8 cellular contexts compared by ENCODE assay signal in the genomic region with DNA sequence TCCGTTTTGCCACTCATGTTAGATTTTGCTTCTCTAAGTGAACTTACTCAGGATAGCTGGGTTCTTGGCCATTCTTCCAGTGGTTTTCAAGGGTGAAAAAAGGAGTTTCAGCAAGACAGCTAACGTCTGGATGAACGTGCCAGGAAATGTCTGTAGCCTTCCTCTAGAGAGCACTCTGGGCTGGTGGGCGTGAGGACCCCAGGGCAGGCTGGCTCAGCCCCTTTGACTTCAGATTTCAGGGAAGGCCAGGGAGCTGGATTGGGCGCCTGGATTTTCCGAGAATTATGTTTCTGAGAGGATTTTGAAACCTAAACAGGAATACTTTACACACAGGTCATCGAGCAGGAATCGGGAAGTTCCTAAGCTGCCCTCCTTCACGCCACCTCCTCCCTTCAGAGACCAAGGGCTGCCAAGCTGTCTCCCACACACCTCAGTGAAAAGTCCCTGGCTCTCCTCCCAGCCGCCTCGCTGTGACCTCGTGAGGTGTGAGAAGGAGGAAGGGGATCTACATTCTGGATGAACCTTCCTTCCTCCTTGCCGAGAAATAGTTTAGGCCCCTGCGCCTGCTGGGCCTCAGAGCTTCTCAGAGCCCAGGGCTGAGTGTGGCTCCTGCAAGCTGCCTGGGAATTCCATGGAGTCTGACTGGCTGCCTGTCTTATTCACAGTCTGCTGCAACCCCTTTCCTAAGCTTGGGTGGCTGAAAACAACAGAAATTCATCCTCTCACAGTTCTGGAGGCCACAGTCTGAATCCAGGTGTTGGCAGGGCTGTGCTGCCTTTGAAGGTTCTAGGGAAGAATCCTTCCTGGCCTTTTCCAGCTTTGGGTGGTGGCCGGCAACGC. TPM values are rescaled to one million over a fixed set of nuclear protein-coding genes. Genes with fewer than 3 reads are reported as not detected.
DNase-seq lines count a peak whose midpoint lies in the region; ATAC-seq and TF ChIP-seq lines count a peak whose summit lies in the region.
"Not testable (repeated sequence)": the region's sequence is repeated elsewhere in the genome, so short reads cannot be mapped to it uniquely, and the experiment has no call there.

No MANE protein-coding gene starts in this region.

- not testable (repeated sequence) for H3K36me3 Mint-ChIP-seq in nephron (ENCODE audit: low read depth)

- H3K4me1 ChIP-seq in breast epithelium (peaks cover 16 to 19% of the 10 kb centered on the region in 2 donors), right cardiac atrium (ENCODE audit: control insufficient read depth, insufficient read depth, low read length) (peaks cover 14% of the 10 kb centered on the region), sigmoid colon (peaks cover 0 to 25% (median 20%) of the 10 kb centered on the region in 4 donors)
- H3K4me1 ChIP-seq in fibroblast of lung (ENCODE audit: control insufficient read depth, extremely low read depth, insufficient read depth, low read length); thymus (ENCODE audit: control insufficient read depth, insufficient read depth, low read length): not testable (repeated sequence)

- TF ChIP-seq EP300 in sigmoid colon (IDR thresholded peaks at IDR 0.05) = not testable (repeated sequence)

- H4K20me1 ChIP-seq in fibroblast of lung (ENCODE audit: control insufficient read depth, extremely low read depth, insufficient read depth, low read length) = not testable (repeated sequence)

- TF ChIP-seq POLR2A in breast epithelium (IDR thresholded peaks at IDR 0.05); sigmoid colon (IDR thresholded peaks at IDR 0.05): not testable (repeated sequence)

- CTCF ChIA-PET in AG04450 (lab: Charles Lee) = not testable (repeated sequence)

- H3K4me3 Mint-ChIP-seq in nephron = not testable (repeated sequence)

- intact Hi-C loops in breast epithelium (cut with DNase I; ENCODE audit: low total_unique reads); right cardiac atrium (cut with DNase I): not testable (repeated sequence)
- intact Hi-C loops in sigmoid colon (cut with DNase I) = loop anchor here (10.0 kb wide), 1 partner anchor 64 kb away; no protein-coding TSS in a partner anchor

- not testable (repeated sequence) for H3K9me3 ChIP-seq in AG04450 (ENCODE audit: control insufficient read depth, insufficient read depth, low read length); breast epithelium; fibroblast of lung (ENCODE audit: control insufficient read depth, insufficient read depth, low read depth, low read length); right cardiac atrium (ENCODE audit: control insufficient read depth, low read length); sigmoid colon; thymus (ENCODE audit: control insufficient read depth)

- H3K9me3 Mint-ChIP-seq in nephron = not testable (repeated sequence)

- H3K79me2 ChIP-seq in fibroblast of lung (ENCODE audit: control insufficient read depth, insufficient read depth, low read length) = not testable (repeated sequence)

- WGBS in right cardiac atrium = 32% methylated on average over 16 of the region's 16 CpGs
- 84 to 90% methylated on average over 16 of the region's 16 CpGs for WGBS in sigmoid colon, 2 donors
- WGBS in thymus = 87% methylated on average over 16 of the region's 16 CpGs

- peak; percentile 78 to 80 for ATAC-seq in right cardiac atrium

- H3K4me2 ChIP-seq in fibroblast of lung (ENCODE audit: extremely low read depth, insufficient read depth, low read length) = peak overlapping the region; percentile 51

- not testable (repeated sequence) for H3K27me3 Mint-ChIP-seq in nephron (ENCODE audit: low read depth)

- peak overlapping the region; percentile 33 to 88 (median 88) for H3K27ac Mint-ChIP-seq in nephron

- POLR2A ChIA-PET in AG04450 (lab: Yijun Ruan, JAX) = interaction anchor here (0.6 to 1.0 kb wide), 4 partner anchors 13 to 72 kb away, joined by 3 to 5 read pairs (median 3); no protein-coding TSS in a partner anchor

- H3K27ac ChIP-seq in AG04450 (ENCODE audit: low read depth, low read length) (peak overlapping the region; percentile 80), breast epithelium (peak overlapping the region; percentile 92 to 99), fibroblast of lung (ENCODE audit: insufficient read depth, low read length) (peak overlapping the region; percentile 67), right cardiac atrium (ENCODE audit: low read length) (peak overlapping the region; percentile 91), sigmoid colon (peak overlapping the region; percentile 51 to 86 (median 70)), thymus (ENCODE audit: low read depth) (peak overlapping the region; percentile 77)

- H3K4me1 Mint-ChIP-seq in nephron = not testable (repeated sequence)

- DNase-seq in AG04450 (ENCODE audit: low read depth, low spot score) (peak; percentile 72), NCI-H226 (peak; percentile 92), breast epithelium (ENCODE audit: low spot score in 2 of 2) (peak; percentile 77 to 90), fibroblast of lung (ENCODE audit: low read depth in 2 of 2) (peak; percentile 77 to 90), right cardiac atrium (peak; percentile 79 to 88 (median 86)), sigmoid colon (peak; percentile 71)

- not testable (repeated sequence) for H3K4me3 ChIP-seq in AG04450 (ENCODE audit: low read depth, low read length); fibroblast of lung (replicated peaks in 1 of 4; ENCODE audit: control extremely low read depth in 1 of 4, insufficient read depth in 1 of 4, low read depth in 3 of 4, low read length in 4 of 4); right cardiac atrium (ENCODE audit: low read length); sigmoid colon; thymus (ENCODE audit: low read length)
- H3K4me3 ChIP-seq in breast epithelium = peak overlapping the region in 1 of 3 donors; percentile 20

- not testable (repeated sequence) for TF ChIP-seq CTCF in AG04450 (IDR thresholded peaks at IDR 0.05; ENCODE audit: low read depth, low read length); breast epithelium (IDR thresholded peaks at IDR 0.05); fibroblast of lung (conservative IDR thresholded peaks at IDR 0.05 in 1 of 2, IDR thresholded peaks at IDR 0.05 in 1 of 2; ENCODE audit: low read depth in 1 of 2, low read length in 2 of 2); nephron (IDR thresholded peaks at IDR 0.05; ENCODE audit: unreplicated experiment in 3 of 3); sigmoid colon (IDR thresholded peaks at IDR 0.05)

- H3K36me3 ChIP-seq in breast epithelium; fibroblast of lung (ENCODE audit: control insufficient read depth, insufficient read depth, low read length); sigmoid colon; thymus (ENCODE audit: control insufficient read depth, insufficient read depth): not testable (repeated sequence)

- peak overlapping the region; percentile 34 for H2AFZ ChIP-seq in fibroblast of lung (ENCODE audit: low read length)

- peak overlapping the region; percentile 7 for H3K9ac ChIP-seq in fibroblast of lung (ENCODE audit: insufficient read depth, low read length)

- not testable (repeated sequence) for H3K27me3 ChIP-seq in AG04450 (ENCODE audit: control insufficient read depth, insufficient read depth, low read length); breast epithelium; fibroblast of lung (ENCODE audit: control insufficient read depth, insufficient read depth, low read length); right cardiac atrium (ENCODE audit: control insufficient read depth, insufficient read depth); sigmoid colon; thymus (ENCODE audit: control insufficient read depth, insufficient read depth)

RNA-seq across cellular contexts. Expression of a gene that starts 38.6 kb away (rescaled TPM):
- 2.8 and 5.7 TPM in 2 replicates for polyA plus RNA-seq in AG04450 (2011; rRNA removed)
- 1.8 and 2.0 TPM in 2 replicates for polyA minus RNA-seq in AG04450 (2011; rRNA and poly(A)+ RNA removed)
- total RNA-seq in breast epithelium = 10 to 100 TPM; 30.2 to 69.8 (median 58.5) TPM
- 4.4 and 4.6 TPM in 2 replicates for total RNA-seq in fibroblast of lung
- polyA plus RNA-seq in fibroblast of lung = 2.4 and 5.7 TPM in 2 replicates
- polyA plus RNA-seq in fibroblast of lung (2012) = 2.2 and 6.4 TPM in 2 replicates
- 5.3 and 5.4 TPM in 2 replicates for polyA minus RNA-seq in fibroblast of lung (ENCODE audit: low replicate concordance)
- total RNA-seq in right cardiac atrium = 10 to 100 TPM; 18.0 to 39.8 (median 23.5) TPM
- polyA plus RNA-seq in right cardiac atrium = 20.6 TPM
- total RNA-seq in sigmoid colon = 10 to 100 TPM; 32.1 to 53.8 (median 41.2) TPM
- 10 to 100 TPM in 1 of 3 donors, 1 to 10 TPM in 2; 3.5 to 10.8 (median 6.0) TPM for polyA plus RNA-seq in sigmoid colon
- 26.2 TPM for polyA plus RNA-seq in thymus

RNA-seq across cellular contexts. Expression of a gene that starts 58.3 kb away (rescaled TPM):
- polyA plus RNA-seq in AG04450 (2011; rRNA removed) (7.6 and 7.7 TPM in 2 replicates), fibroblast of lung (4.3 and 7.3 TPM in 2 replicates), right cardiac atrium (3.3 TPM), sigmoid colon (1 to 10 TPM in 1 of 3 donors, under 1 TPM in 2; 0.60 to 7.1 (median 0.69) TPM), thymus (4.2 TPM)
- polyA minus RNA-seq in AG04450 (2011; rRNA and poly(A)+ RNA removed) = 17.0 and 17.1 TPM in 2 replicates
- total RNA-seq in breast epithelium (10 to 100 TPM; 12.8 to 22.2 (median 20.6) TPM), fibroblast of lung (15.7 and 17.7 TPM in 2 replicates), right cardiac atrium (10 to 100 TPM in 2 of 4 donors, 1 to 10 TPM in 2; 8.3 to 13.8 (median 9.9) TPM), sigmoid colon (10 to 100 TPM in 3 of 4 donors, 1 to 10 TPM in 1; 7.5 to 16.7 (median 11.5) TPM)
- polyA plus RNA-seq in fibroblast of lung (2012) = 6.0 and 10.0 TPM in 2 replicates
- polyA minus RNA-seq in fibroblast of lung (ENCODE audit: low replicate concordance) = 16.5 and 38.7 TPM in 2 replicates
